ENCODE assay signal across 8 cellular contexts in the genomic region with DNA sequence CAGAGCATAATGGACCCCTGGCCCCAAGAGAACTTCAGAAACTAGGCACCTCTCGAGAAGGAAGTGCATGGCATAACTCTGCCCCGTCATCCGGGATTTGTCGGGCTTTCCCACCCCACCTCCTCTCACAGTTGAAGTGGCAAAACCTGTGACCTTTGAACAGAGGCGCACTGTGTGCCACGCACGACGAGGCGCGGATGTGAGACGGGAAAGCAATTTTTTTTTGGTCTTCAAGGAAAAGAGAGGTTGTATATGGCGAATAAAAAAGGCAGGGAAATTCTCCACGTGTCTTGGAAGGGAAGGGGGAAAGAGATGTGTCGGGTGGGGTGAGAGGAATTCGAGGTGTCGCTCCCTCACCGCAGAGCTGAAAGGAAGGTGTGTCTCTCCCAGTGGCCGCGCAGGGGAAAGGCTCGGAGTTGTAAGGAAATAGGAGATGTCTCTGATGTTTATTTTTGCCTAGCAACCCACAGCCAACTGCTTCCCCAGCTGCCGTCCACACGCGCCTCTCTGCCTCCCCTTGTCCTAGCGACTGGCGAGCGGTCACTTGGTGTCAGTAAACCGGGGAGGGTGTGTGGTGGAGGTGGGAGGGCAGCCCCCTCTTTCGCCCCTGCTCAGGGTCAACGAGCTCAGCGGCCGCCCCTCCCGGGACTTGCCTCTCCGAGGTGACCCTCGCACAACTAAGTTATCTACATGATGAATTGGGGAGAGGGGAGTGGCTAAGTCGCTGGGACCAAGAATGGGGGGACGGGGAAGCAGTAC. TPM values are rescaled to one million over a fixed set of nuclear protein-coding genes. Genes with fewer than 3 reads are reported as not detected.
DNase-seq lines count a peak whose midpoint lies in the region; ATAC-seq and TF ChIP-seq lines count a peak whose summit lies in the region.

No MANE protein-coding gene starts in this region.

- no peaks in the 10 kb centered on the region for H3K9me3 Mint-ChIP-seq in activated CD8-positive, alpha-beta memory T cell treated with anti-CD3 and anti-CD28 coated beads, Interleukin-2, amount 10 ng/mL, durations not matched to agents 7 days and 5 days (ENCODE audit: low read depth)
- no peaks in the 10 kb centered on the region for H3K9me3 Mint-ChIP-seq in activated CD8-positive, alpha-beta T cell treated with anti-CD3 and anti-CD28 coated beads, Interleukin-2, amount 10 ng/mL, durations not matched to agents 7 days and 5 days (ENCODE audit: insufficient read depth)
- H3K9me3 Mint-ChIP-seq in endothelial cell (ENCODE audit: unreplicated experiment): no peaks in the 10 kb centered on the region

- TF ChIP-seq CTCF in endothelial cell (IDR thresholded peaks at IDR 0.05; ENCODE audit: unreplicated experiment): peak; percentile 28

- CTCF ChIA-PET in activated CD8-positive, alpha-beta memory T cell treated with anti-CD3 and anti-CD28 coated beads, Interleukin-2, amount 10 ng/mL, durations not matched to agents 7 days and 5 days (lab: Charles Lee): interaction anchor here (1.2 to 3.7 kb wide), 5 partner anchors 17 to 316 kb away, joined by 3 to 17 read pairs (median 5); no protein-coding TSS in a partner anchor
- CTCF ChIA-PET in activated CD8-positive, alpha-beta T cell treated with anti-CD3 and anti-CD28 coated beads, Interleukin-2, amount 10 ng/mL, durations not matched to agents 7 days and 5 days (lab: Charles Lee): interaction anchor here (0.9 to 1.5 kb wide), 6 partner anchors 12 to 295 kb away, joined by 3 to 12 read pairs (median 4); no protein-coding TSS in a partner anchor

- DNase-seq in activated CD8-positive, alpha-beta memory T cell treated with anti-CD3 and anti-CD28 coated beads, Interleukin-2, amount 10 ng/mL, durations not matched to agents 7 days and 5 days: peak; percentile 53
- DNase-seq in activated CD8-positive, alpha-beta memory T cell treated with anti-CD3 and anti-CD28 coated beads for 24 hours: no peak
- DNase-seq in NCI-H748 (lab: John Stamatoyannopoulos, UW; ENCODE audit: unreplicated experiment): peak; percentile 96
- peak; percentile 61 for DNase-seq in activated CD8-positive, alpha-beta T cell treated with anti-CD3 and anti-CD28 coated beads, Interleukin-2, amount 10 ng/mL, durations not matched to agents 7 days and 5 days
- DNase-seq in endothelial cell (ENCODE audit: low spot score): peak; percentile 66
- DNase-seq in lung microvascular endothelial cell (ENCODE audit: low read depth in 2 of 2): peak; percentile 86 to 88
- peak; percentile 44 for DNase-seq in stimulated activated CD8-positive, alpha-beta memory T cell treated with anti-CD3 and anti-CD28 coated beads, Interleukin-4, amount 100 ng/mL, for 48 hours

- H3K27me3 Mint-ChIP-seq in activated CD8-positive, alpha-beta memory T cell treated with anti-CD3 and anti-CD28 coated beads, Interleukin-2, amount 10 ng/mL, durations not matched to agents 7 days and 5 days: peaks cover 10% of the 10 kb centered on the region
- H3K27me3 Mint-ChIP-seq in activated CD8-positive, alpha-beta T cell treated with anti-CD3 and anti-CD28 coated beads, Interleukin-2, amount 10 ng/mL, durations not matched to agents 7 days and 5 days (ENCODE audit: low read depth): no peaks in the 10 kb centered on the region
- peaks cover 32% of the 10 kb centered on the region for H3K27me3 Mint-ChIP-seq in endothelial cell (ENCODE audit: unreplicated experiment)

- ATAC-seq in activated CD8-positive, alpha-beta memory T cell treated with anti-CD3 and anti-CD28 coated beads, Interleukin-2, amount 10 ng/mL, durations not matched to agents 7 days and 5 days: peak; percentile 5
- ATAC-seq in HG03565 (IDR thresholded peaks at IDR 0.05; ENCODE audit: unreplicated experiment): peak; percentile 1
- ATAC-seq in activated CD8-positive, alpha-beta T cell treated with anti-CD3 and anti-CD28 coated beads, Interleukin-2, amount 10 ng/mL, durations not matched to agents 7 days and 5 days: peak; percentile 29

- POLR2A ChIA-PET in activated CD8-positive, alpha-beta T cell treated with anti-CD3 and anti-CD28 coated beads, Interleukin-2, amount 10 ng/mL, durations not matched to agents 7 days and 5 days (lab: Charles Lee): interaction anchor here (0.7 to 2.1 kb wide), 11 partner anchors 9 to 379 kb away, joined by 3 to 29 read pairs (median 7); a partner anchor contains a TSS

- peaks cover 8% of the 10 kb centered on the region for H3K36me3 Mint-ChIP-seq in activated CD8-positive, alpha-beta memory T cell treated with anti-CD3 and anti-CD28 coated beads, Interleukin-2, amount 10 ng/mL, durations not matched to agents 7 days and 5 days
- H3K36me3 Mint-ChIP-seq in activated CD8-positive, alpha-beta T cell treated with anti-CD3 and anti-CD28 coated beads, Interleukin-2, amount 10 ng/mL, durations not matched to agents 7 days and 5 days (ENCODE audit: low read depth): peaks cover 20% of the 10 kb centered on the region
- peaks cover 12% of the 10 kb centered on the region for H3K36me3 Mint-ChIP-seq in endothelial cell (ENCODE audit: low read depth, unreplicated experiment)

- H3K27ac Mint-ChIP-seq in activated CD8-positive, alpha-beta memory T cell treated with anti-CD3 and anti-CD28 coated beads, Interleukin-2, amount 10 ng/mL, durations not matched to agents 7 days and 5 days: peak overlapping the region; percentile 80
- H3K27ac Mint-ChIP-seq in activated CD8-positive, alpha-beta T cell treated with anti-CD3 and anti-CD28 coated beads, Interleukin-2, amount 10 ng/mL, durations not matched to agents 7 days and 5 days: peak overlapping the region; percentile 89
- peak overlapping the region; percentile 92 for H3K27ac Mint-ChIP-seq in endothelial cell (ENCODE audit: unreplicated experiment)

- peaks cover 26% of the 10 kb centered on the region for H3K4me1 Mint-ChIP-seq in activated CD8-positive, alpha-beta memory T cell treated with anti-CD3 and anti-CD28 coated beads, Interleukin-2, amount 10 ng/mL, durations not matched to agents 7 days and 5 days
- peaks cover 30% of the 10 kb centered on the region for H3K4me1 Mint-ChIP-seq in activated CD8-positive, alpha-beta T cell treated with anti-CD3 and anti-CD28 coated beads, Interleukin-2, amount 10 ng/mL, durations not matched to agents 7 days and 5 days (ENCODE audit: low read depth)
- peaks cover 29% of the 10 kb centered on the region for H3K4me1 Mint-ChIP-seq in endothelial cell (ENCODE audit: unreplicated experiment)

- peak overlapping the region; percentile 80 for H3K4me3 Mint-ChIP-seq in activated CD8-positive, alpha-beta memory T cell treated with anti-CD3 and anti-CD28 coated beads, Interleukin-2, amount 10 ng/mL, durations not matched to agents 7 days and 5 days
- H3K4me3 Mint-ChIP-seq in activated CD8-positive, alpha-beta T cell treated with anti-CD3 and anti-CD28 coated beads, Interleukin-2, amount 10 ng/mL, durations not matched to agents 7 days and 5 days: peak overlapping the region; percentile 91
- peak overlapping the region; percentile 89 for H3K4me3 Mint-ChIP-seq in endothelial cell (ENCODE audit: unreplicated experiment)

RNA-seq across cellular contexts. Expression of a gene that starts 0.8 kb away (rescaled TPM):
- 10 to 100 TPM; 27.7 to 46.6 TPM for total RNA-seq in activated CD8-positive, alpha-beta memory T cell treated with anti-CD3 and anti-CD28 coated beads, Interleukin-2, amount 10 ng/mL, durations not matched to agents 7 days and 5 days
- total RNA-seq in activated CD8-positive, alpha-beta T cell treated with anti-CD3 and anti-CD28 coated beads, Interleukin-2, amount 10 ng/mL, durations not matched to agents 7 days and 5 days: 10 to 100 TPM; 72.9 to 73.1 TPM
- total RNA-seq in endothelial cell (ENCODE audit: unreplicated experiment): 50.2 TPM
- 4.4 and 4.6 TPM in 2 replicates for total RNA-seq in lung microvascular endothelial cell
